Comparison of ENCODE assay signal across 8 cellular contexts in the genomic region with DNA sequence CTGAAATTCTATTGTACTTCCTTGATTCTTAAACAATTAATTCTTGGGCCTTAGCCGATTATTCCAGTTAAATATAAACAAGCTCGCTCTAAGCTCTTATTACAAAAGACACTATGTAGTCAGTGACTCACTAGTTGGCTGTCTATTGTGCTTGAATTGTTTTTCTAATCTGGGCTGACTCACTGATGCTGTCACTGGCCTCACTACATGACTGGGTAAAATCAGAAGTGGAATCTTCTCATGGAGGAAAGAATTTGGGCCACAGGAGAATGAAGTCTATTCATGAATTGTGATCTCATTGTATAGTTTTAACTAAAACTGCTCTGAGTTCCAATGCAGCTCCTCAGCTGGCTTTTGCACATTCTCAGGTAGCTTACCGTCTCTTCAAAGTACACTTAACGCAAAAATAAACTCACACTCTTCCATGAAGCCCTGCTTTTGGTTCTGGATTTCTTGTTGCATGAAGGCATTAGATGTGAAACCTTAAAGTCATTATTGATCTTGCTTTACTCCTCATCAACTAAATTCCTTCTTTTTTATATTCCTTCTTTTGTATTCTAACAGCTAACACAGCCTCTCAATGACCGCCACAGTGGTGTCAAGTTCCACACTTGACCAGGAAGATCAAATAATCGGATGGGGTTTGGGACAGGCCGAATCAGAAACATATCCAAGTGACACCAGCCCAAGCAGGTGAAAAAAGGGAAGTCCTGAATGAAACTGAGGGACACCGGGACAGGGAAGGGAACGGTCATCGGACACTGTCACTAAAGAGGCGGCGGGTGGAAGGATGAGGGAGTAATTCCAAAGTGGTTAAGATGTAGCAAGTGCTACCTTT.
DNase-seq lines count a peak whose midpoint lies in the region; ATAC-seq and TF ChIP-seq lines count a peak whose summit lies in the region.

No MANE protein-coding gene starts in this region.

- H3K9me3 ChIP-seq in left lung = no peaks in the 10 kb centered on the region

- peak overlapping the region; percentile 44 for H3K27ac Mint-ChIP-seq in type B pancreatic cell
- H3K27ac Mint-ChIP-seq in T-cell = no peak overlapping the region

- H3K9me3 Mint-ChIP-seq in type B pancreatic cell = no peaks in the 10 kb centered on the region
- H3K9me3 Mint-ChIP-seq in T-cell = no peaks in the 10 kb centered on the region

- ATAC-seq in left lung (peak; percentile 96), HG02759 (IDR thresholded peaks at IDR 0.05; ENCODE audit: unreplicated experiment) (no peak), T-cell (replicated peaks in 1 of 4) (no peak)

- TF ChIP-seq CTCF in left lung (IDR thresholded peaks at IDR 0.05) (no peak), type B pancreatic cell (conservative IDR thresholded peaks at IDR 0.05) (no peak)

- H3K36me3 Mint-ChIP-seq in type B pancreatic cell (peaks cover 42% of the 10 kb centered on the region), T-cell (no peaks in the 10 kb centered on the region)

- DNase-seq in EH (ENCODE audit: low read depth) (peak; percentile 99), NCI-H2107 (lab: John Stamatoyannopoulos, UW) (peak; percentile 77), cerebellar cortex (ENCODE audit: low spot score) (peak; percentile 9), left lung (no peak), type B pancreatic cell (ENCODE audit: extremely low spot score, unreplicated experiment) (no peak), T-cell (no peak)
- no peak for DNase-seq in stimulated activated naive CD4-positive, alpha-beta T cell treated with Interleukin-2 at 50 U/mL for 16 hours (lab: John Stamatoyannopoulos, UW)

- peaks cover 0 to 14% of the 10 kb centered on the region in 2 donors for H3K4me1 ChIP-seq in left lung

- H3K4me3 ChIP-seq in left lung = no peak overlapping the region

- POLR2A ChIA-PET in T-cell (lab: Charles Lee) = no interaction called here

- no peaks in the 10 kb centered on the region for H3K36me3 ChIP-seq in left lung

- H3K27me3 Mint-ChIP-seq in type B pancreatic cell (no peaks in the 10 kb centered on the region), T-cell (peaks cover 4 to 7% of the 10 kb centered on the region in 2 donors)

- H3K4me3 Mint-ChIP-seq in type B pancreatic cell = no peak overlapping the region
- no peak overlapping the region for H3K4me3 Mint-ChIP-seq in T-cell

- CTCF ChIA-PET in T-cell (lab: Charles Lee) = no interaction called here

- no peaks in the 10 kb centered on the region for H3K27me3 ChIP-seq in left lung

- intact Hi-C loops in left lung (cut with DNase I) = no loop called here

- H3K4me1 Mint-ChIP-seq in type B pancreatic cell (ENCODE audit: unreplicated experiment) (peaks cover 13% of the 10 kb centered on the region), T-cell (no peaks in the 10 kb centered on the region)

- H3K27ac ChIP-seq in left lung = peak overlapping the region; percentile 63 to 64

Comparison
In these comparisons a context has a peak if more than half of its experiments do, and no peak if none do; other contexts are left out.
1. DNase-seq: peak in EH (single experiment), NCI-H2107 (single experiment) and cerebellar cortex (single experiment); none in left lung (0 of 2), type B pancreatic cell (single experiment), stimulated activated naive CD4-positive, alpha-beta T cell treated with Interleukin-2 at 50 U/mL for 16 hours (single experiment) and T-cell (0 of 34).